In the genomic region with DNA sequence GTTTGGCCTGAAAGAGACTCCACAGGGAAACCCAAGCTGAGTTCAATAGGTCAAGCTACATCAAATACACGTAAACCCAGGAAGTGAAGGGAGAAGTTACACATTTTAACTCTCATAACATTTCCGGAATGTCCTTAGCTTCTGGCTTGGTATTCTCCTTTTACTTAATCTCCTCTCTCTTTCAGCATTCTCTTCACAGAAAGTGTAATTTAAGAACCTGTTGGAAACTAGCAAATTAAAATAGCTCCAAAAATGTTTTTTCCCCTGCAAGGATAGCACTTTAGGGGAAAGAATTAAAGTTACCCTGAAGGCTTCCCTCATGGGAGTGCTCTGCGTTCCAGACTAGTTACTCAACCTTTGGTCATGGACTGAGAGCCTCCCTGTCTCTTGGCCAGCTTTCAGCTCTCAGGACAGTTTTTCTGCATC, we compare ENCODE assay signal across 11 cellular contexts.
DNase-seq lines count a peak whose midpoint lies in the region; ATAC-seq and TF ChIP-seq lines count a peak whose summit lies in the region.
"Had no signal": no experiment of that assay in that cellular context is flagged by ENCODE, and none has a peak within 500 bp of the region (broad histone marks: within the 10 kb centered on the region; RNA-seq: fewer than 3 reads in every experiment).

No MANE protein-coding gene starts in this region.

- no peak for TF ChIP-seq EP300 in sigmoid colon (IDR thresholded peaks at IDR 0.05)

- no peak overlapping the region for H3K27ac ChIP-seq in sigmoid colon

- DNase-seq in H4 (ENCODE audit: low spot score) (peak; percentile 68), T1000 (lab: John Stamatoyannopoulos, UW) (peak; percentile 60), glomerular visceral epithelial cell (ENCODE audit: extremely low spot score) (peak; percentile 72), sigmoid colon (peak; percentile 78), NCI-H2107 treated with DMSO at 0.1 percent for 48 hours (lab: John Stamatoyannopoulos, UW; ENCODE audit: unreplicated experiment) (no peak), NCI-H748 treated with DMSO at 0.1 percent for 48 hours (lab: John Stamatoyannopoulos, UW) (no peak), superior temporal gyrus (ENCODE audit: extremely low spot score) (no peak)
- DNase-seq: activated CD8-positive, alpha-beta memory T cell treated with anti-CD3 and anti-CD28 coated beads, Interleukin-2, amount 10 ng/mL, durations not matched to agents 7 days and 5 days; DMS79; stimulated activated CD4-positive, alpha-beta T cell treated with anti-CD3 and anti-CD28 coated beads, Interleukin-2, amount 100 ng/mL, for 24 hours had no signal

- no peak for ATAC-seq in GM19023 (IDR thresholded peaks at IDR 0.05; ENCODE audit: unreplicated experiment)
- ATAC-seq: activated CD8-positive, alpha-beta memory T cell treated with anti-CD3 and anti-CD28 coated beads, Interleukin-2, amount 10 ng/mL, durations not matched to agents 7 days and 5 days had no signal

- 75 to 82% methylated on average over 3 of the region's 3 CpGs for WGBS in sigmoid colon, 2 donors

- TF ChIP-seq CTCF in sigmoid colon (IDR thresholded peaks at IDR 0.05), result no peak

- H3K4me1 ChIP-seq in sigmoid colon, result peaks cover 0 to under 1% (median 0%) of the 10 kb centered on the region in 4 donors

- H3K9me3 ChIP-seq in sigmoid colon, result no peaks in the 10 kb centered on the region

- no peak overlapping the region for H3K4me3 ChIP-seq in sigmoid colon

- H3K36me3 ChIP-seq in sigmoid colon, result no peaks in the 10 kb centered on the region

- intact Hi-C loops in sigmoid colon (cut with DNase I), result no loop called here

- no peak for TF ChIP-seq POLR2A in sigmoid colon (IDR thresholded peaks at IDR 0.05)

- H3K27me3 ChIP-seq in sigmoid colon, result no peaks in the 10 kb centered on the region

Comparison
In these comparisons a context has a peak if more than half of its experiments do, and no peak if none do; other contexts are left out.
1. DNase-seq: peak in H4 (single experiment), T1000 (single experiment), glomerular visceral epithelial cell (single experiment) and sigmoid colon (single experiment); none in NCI-H2107 treated with DMSO at 0.1 percent for 48 hours (single experiment), NCI-H748 treated with DMSO at 0.1 percent for 48 hours (single experiment) and superior temporal gyrus (single experiment).